1 cellular context compared by ENCODE assay signal in the genomic region with DNA sequence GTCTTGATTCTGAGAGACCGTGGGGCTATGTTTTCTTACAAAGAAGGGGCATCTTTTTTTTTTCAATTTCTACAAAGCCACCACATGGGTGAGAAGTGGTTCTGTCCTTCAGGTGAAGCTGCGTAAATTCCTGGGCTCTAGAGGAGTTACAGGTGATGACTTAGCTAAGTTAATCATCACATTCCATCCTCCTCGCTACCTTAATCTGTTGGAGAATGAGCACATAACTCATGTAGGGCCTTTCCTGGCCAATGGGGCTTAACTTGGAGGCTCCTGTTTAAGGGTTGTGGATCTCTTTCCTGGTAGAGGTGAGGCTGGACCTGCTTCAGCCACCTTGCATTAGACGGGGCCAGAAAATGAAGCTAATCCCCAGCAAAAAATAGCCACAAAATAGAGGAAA.
TF ChIP-seq lines count a peak whose summit lies in the region.

No MANE protein-coding gene starts in this region.

TF ChIP-seq in H1, 55 proteins besides CTCF, POLR2A, EP300 and RAD21:
- TF ChIP-seq BCL11A (IDR thresholded peaks at IDR 0.05; ENCODE audit: low read depth in 2 of 2, low read length in 2 of 2) (no peak), TEAD4 (IDR thresholded peaks at IDR 0.05; ENCODE audit: low read depth, low read length) (0 out of 2 replicates have a peak, but pooled peaks have one; percentile 15)
